In genomic region chr19:34309368-34310138, GRCh38 we compare ENCODE assay signal across 12 cellular contexts. TPM values are rescaled to one million over a fixed set of nuclear protein-coding genes. Genes with fewer than 3 reads are reported as not detected.
DNase-seq lines count a peak whose midpoint lies in the region; ATAC-seq and TF ChIP-seq lines count a peak whose summit lies in the region.
"Had no signal": no experiment of that assay in that cellular context is flagged by ENCODE, and none has a peak within 500 bp of the region (broad histone marks: within the 10 kb centered on the region; RNA-seq: fewer than 3 reads in every experiment).

No MANE protein-coding gene starts in this region.

- WGBS in esophagus squamous epithelium, 2 donors: 88 to 89% methylated on average over 6 of the region's 6 CpGs
- 86 to 93% (median 90%) methylated on average over 6 of the region's 6 CpGs for WGBS in spleen, 5 donors

- H3K4me3 Mint-ChIP-seq in CD8-positive, alpha-beta T cell: peak overlapping the region; percentile 1
- peak overlapping the region; percentile 18 to 71 (median 26) for H3K4me3 Mint-ChIP-seq in T-cell

- H3K27me3 Mint-ChIP-seq in CD8-positive, alpha-beta T cell (ENCODE audit: low read depth): no peaks in the 10 kb centered on the region
- no peaks in the 10 kb centered on the region for H3K27me3 Mint-ChIP-seq in T-cell

- H3K9me3 Mint-ChIP-seq in CD8-positive, alpha-beta T cell: no peaks in the 10 kb centered on the region
- no peaks in the 10 kb centered on the region for H3K9me3 Mint-ChIP-seq in T-cell

- peak; percentile 5 for ATAC-seq in CD8-positive, alpha-beta T cell
- ATAC-seq in T-cell (replicated peaks in 1 of 4): peak in 1 of 4 experiments; percentile 9
- ATAC-seq in GM21786 (IDR thresholded peaks at IDR 0.05; ENCODE audit: unreplicated experiment): no peak

- H3K4me1 ChIP-seq in CD8-positive, alpha-beta T cell (ENCODE audit: insufficient read depth, low read length): peaks cover 44% of the 10 kb centered on the region
- peaks cover 5 to 78% (median 20%) of the 10 kb centered on the region in 3 donors for H3K4me1 ChIP-seq in esophagus squamous epithelium
- peaks cover 8 to 72% (median 56%) of the 10 kb centered on the region in 6 donors for H3K4me1 ChIP-seq in spleen

- H3K36me3 Mint-ChIP-seq in CD8-positive, alpha-beta T cell: peaks cover 32% of the 10 kb centered on the region
- peaks cover 36% of the 10 kb centered on the region for H3K36me3 Mint-ChIP-seq in T-cell

- H3K27me3 ChIP-seq in CD8-positive, alpha-beta T cell (ENCODE audit: insufficient read depth, low read length): no peaks in the 10 kb centered on the region
- H3K27me3 ChIP-seq in esophagus squamous epithelium (no peaks in the 10 kb centered on the region), spleen (replicated peaks in 1 of 7) (no peaks in the 10 kb centered on the region)

- TF ChIP-seq CTCF in CD8-positive, alpha-beta T cell (IDR thresholded peaks at IDR 0.05): no peak
- TF ChIP-seq CTCF in esophagus squamous epithelium (IDR thresholded peaks at IDR 0.05) (no peak), spleen (IDR thresholded peaks at IDR 0.05 in 8 of 11, conservative IDR thresholded peaks at IDR 0.05 in 3 of 11) (no peak)

- no peaks in the 10 kb centered on the region for H3K9me3 ChIP-seq in CD8-positive, alpha-beta T cell (ENCODE audit: low read length)
- no peaks in the 10 kb centered on the region for H3K9me3 ChIP-seq in esophagus squamous epithelium
- no peaks in the 10 kb centered on the region for H3K9me3 ChIP-seq in spleen

- intact Hi-C loops in CD8-positive, alpha-beta T cell (cut with DNase I, micrococcal nuclease): loop anchor here (5.0 kb wide), 2 partner anchors 37 to 52 kb away; no protein-coding TSS in a partner anchor
- intact Hi-C loops in esophagus squamous epithelium (cut with DNase I): no loop called here
- intact Hi-C loops in spleen (cut with DNase I; ENCODE audit: low total_unique reads): no loop called here

- H3K4me3 ChIP-seq in CD8-positive, alpha-beta T cell (ENCODE audit: low read depth, low read length): no peak overlapping the region
- H3K4me3 ChIP-seq in esophagus squamous epithelium (no peak overlapping the region), spleen (no peak overlapping the region)

- CTCF ChIA-PET in CD8-positive, alpha-beta T cell (lab: Charles Lee): no interaction called here
- CTCF ChIA-PET in T-cell (lab: Charles Lee): interaction anchor here in 1 of 2 donors (0.9 to 1.6 kb wide), 2 partner anchors 39 to 40 kb away, joined by 3 to 8 read pairs; no protein-coding TSS in a partner anchor

- H3K27ac Mint-ChIP-seq in CD8-positive, alpha-beta T cell: peak overlapping the region; percentile 90
- peak overlapping the region; percentile 75 to 92 for H3K27ac Mint-ChIP-seq in T-cell

- DNase-seq in CD8-positive, alpha-beta T cell: no peak
- DNase-seq in T-cell: no peak
- DNase-seq in esophagus squamous epithelium (lab: John Stamatoyannopoulos, UW): no peak
- DNase-seq in spleen: no peak
- DNase-seq in HCEC 1CT: no peak
- DNase-seq in islet precursor cell: no peak
- DNase-seq in NCI-H187 treated with DMSO at 0.1 percent for 48 hours (lab: John Stamatoyannopoulos, UW): no peak
- DNase-seq: GOT3, KG1, posterior cingulate gyrus, SW 1271 had no signal

- H3K27ac ChIP-seq in CD8-positive, alpha-beta T cell (ENCODE audit: low read depth, low read length): peak overlapping the region; percentile 23
- H3K27ac ChIP-seq in esophagus squamous epithelium: peak overlapping the region in 3 of 4 donors; percentile 60 to 76 (median 72)
- H3K27ac ChIP-seq in spleen: peak overlapping the region in 5 of 8 donors; percentile 48 to 85 (median 53)

- TF ChIP-seq POLR2A in esophagus squamous epithelium (IDR thresholded peaks at IDR 0.05) (no peak), spleen (IDR thresholded peaks at IDR 0.05) (no peak)

- peaks cover 49% of the 10 kb centered on the region for H3K4me1 Mint-ChIP-seq in CD8-positive, alpha-beta T cell (ENCODE audit: low read depth)
- H3K4me1 Mint-ChIP-seq in T-cell: peaks cover 56 to 76% (median 68%) of the 10 kb centered on the region in 3 donors

- POLR2A ChIA-PET in CD8-positive, alpha-beta T cell (lab: Charles Lee): interaction anchor here (0.7 to 1.0 kb wide), 2 partner anchors 10 to 36 kb away, joined by 3 read pairs; no protein-coding TSS in a partner anchor
- POLR2A ChIA-PET in T-cell (lab: Charles Lee): no interaction called here

- H3K36me3 ChIP-seq in CD8-positive, alpha-beta T cell (ENCODE audit: insufficient read depth, low read length): no peaks in the 10 kb centered on the region
- H3K36me3 ChIP-seq in esophagus squamous epithelium: peaks cover 0 to 7% (median 0%) of the 10 kb centered on the region in 3 donors
- peaks cover 0 to 29% (median 1%) of the 10 kb centered on the region in 6 donors for H3K36me3 ChIP-seq in spleen

RNA-seq across cellular contexts. Expression of gene GARRE1, which starts 55.2 kb away (rescaled TPM):
- 10 to 100 TPM; 27.5 to 31.0 TPM for total RNA-seq in CD8-positive, alpha-beta T cell
- total RNA-seq in T-cell: 10 to 100 TPM; 31.8 to 51.6 (median 34.8) TPM
- total RNA-seq in esophagus squamous epithelium: 10 to 100 TPM in 1 of 4 donors, 1 to 10 TPM in 3; 8.5 to 13.7 (median 9.2) TPM
- 10 to 100 TPM; 32.5 to 70.6 (median 48.1) TPM for total RNA-seq in spleen
- polyA plus RNA-seq in spleen: 10 to 100 TPM in 1 of 3 donors, 1 to 10 TPM in 2; 6.2 to 15.5 (median 8.5) TPM

RNA-seq across cellular contexts. Expression of gene GPI, which starts 55.4 kb away (rescaled TPM):
- total RNA-seq in CD8-positive, alpha-beta T cell: 10 to 100 TPM; 84.8 to 87.0 TPM
- 100 to 1,000 TPM; 108 to 132 (median 126) TPM for total RNA-seq in T-cell
- total RNA-seq in esophagus squamous epithelium: 100 to 1,000 TPM in 3 of 4 donors, 10 to 100 TPM in 1; 99.9 to 336 (median 265) TPM
- total RNA-seq in spleen: 100 to 1,000 TPM in 6 of 7 donors, 10 to 100 TPM in 1; 96.6 to 257 (median 171) TPM
- 10 to 100 TPM; 57.5 to 76.9 (median 63.7) TPM for polyA plus RNA-seq in spleen

Comparison
In these comparisons a context has a peak if more than half of its experiments do, and no peak if none do; other contexts are left out.
1. intact Hi-C loops: an anchor here in CD8-positive, alpha-beta T cell (5.0 kb wide); none called in esophagus squamous epithelium and spleen.